ENCODE assay signal across 12 cellular contexts in the genomic region with DNA sequence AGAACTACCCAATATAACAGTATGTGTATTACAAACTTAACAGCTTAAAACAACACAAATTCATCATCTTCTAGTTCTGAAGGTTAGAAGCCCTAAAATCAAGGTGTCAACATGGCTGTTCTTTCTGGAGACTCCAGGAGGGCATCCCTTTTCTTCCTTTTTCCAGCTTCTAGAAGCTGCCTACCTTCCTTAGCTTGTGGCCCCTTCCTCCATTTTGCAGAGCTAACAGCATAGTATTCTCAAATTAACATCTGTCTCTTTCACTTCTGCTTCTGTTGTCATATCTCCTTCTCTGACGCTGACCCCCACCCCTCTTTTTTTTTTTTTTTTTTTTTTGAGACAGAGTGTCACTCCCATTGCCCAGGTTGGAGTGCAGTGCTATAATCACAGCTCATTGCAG. TPM values are rescaled to one million over a fixed set of nuclear protein-coding genes. Genes with fewer than 3 reads are reported as not detected.
A peak's percentile ranks its signal among the peaks of the same experiment; 100 is the strongest.
DNase-seq lines count a peak whose midpoint lies in the region; ATAC-seq, FAIRE-seq and TF ChIP-seq lines count a peak whose summit lies in the region.
"Had no signal": no experiment of that assay in that cellular context is flagged by ENCODE, and none has a peak within 500 bp of the region (broad histone marks: within the 10 kb centered on the region; RNA-seq: fewer than 3 reads in every experiment).

No MANE protein-coding gene starts in this region.

- H4K20me1 ChIP-seq in OCI-LY3 (ENCODE audit: insufficient read depth, low read length): no peaks in the 10 kb centered on the region

- peak; percentile 73 for ATAC-seq in GM21360 (IDR thresholded peaks at IDR 0.05; ENCODE audit: unreplicated experiment)
- ATAC-seq in HG03103 (IDR thresholded peaks at IDR 0.05; ENCODE audit: low read depth, unreplicated experiment): peak; percentile 42

- intact Hi-C loops in kidney (cut with DNase I): no loop called here

- peaks cover 10% of the 10 kb centered on the region for H3K27me3 Mint-ChIP-seq in activated naive CD4-positive, alpha-beta T cell treated with anti-CD3 and anti-CD28 coated beads, Interleukin-2, amount 10 ng/mL, durations not matched to agents 7 days and 5 days

- H3K9ac ChIP-seq in OCI-LY3 (ENCODE audit: low read length) (peak overlapping the region; percentile 72; the same call in 1 of the 2 replicates), kidney (ENCODE audit: low read length in 2 of 2) (no peak overlapping the region)

- H3K27me3 ChIP-seq in OCI-LY3 (ENCODE audit: low read depth, low read length): no peaks in the 10 kb centered on the region
- H3K27me3 ChIP-seq: esophagus squamous epithelium had no signal

- H3K4me1 ChIP-seq in OCI-LY3 (ENCODE audit: low read length) (peaks cover 51% of the 10 kb centered on the region), kidney (ENCODE audit: control insufficient read depth in 1 of 2, insufficient read depth in 1 of 2, low read depth in 1 of 2, low read length in 2 of 2) (no peaks in the 10 kb centered on the region)

- H3K9me3 ChIP-seq in OCI-LY3 (ENCODE audit: insufficient read depth, low read length) (no peaks in the 10 kb centered on the region), kidney (ENCODE audit: control insufficient read depth in 1 of 2, low read length in 2 of 2) (no peaks in the 10 kb centered on the region)
- H3K9me3 ChIP-seq: esophagus squamous epithelium had no signal

- no peak overlapping the region for H3K4me3 Mint-ChIP-seq in activated naive CD4-positive, alpha-beta T cell treated with anti-CD3 and anti-CD28 coated beads, Interleukin-2, amount 10 ng/mL, durations not matched to agents 7 days and 5 days

- no peak overlapping the region for H3K27ac Mint-ChIP-seq in activated naive CD4-positive, alpha-beta T cell treated with anti-CD3 and anti-CD28 coated beads, Interleukin-2, amount 10 ng/mL, durations not matched to agents 7 days and 5 days

- no peak for TF ChIP-seq CTCF in GM10248 (IDR thresholded peaks at IDR 0.05; ENCODE audit: control extremely low read depth, extremely low read depth, low read depth, missing control alignments)
- TF ChIP-seq CTCF in OCI-LY3 (IDR thresholded peaks at IDR 0.05; ENCODE audit: low read depth, low read length): no peak
- no peak for TF ChIP-seq CTCF in kidney (IDR thresholded peaks at IDR 0.05; ENCODE audit: borderline replicate concordance, extremely low read depth, insufficient read depth)

- peak overlapping the region; percentile 54; the same call in 1 of the 2 replicates for H3K4me3 ChIP-seq in OCI-LY3 (ENCODE audit: low read length)
- no peak overlapping the region for H3K4me3 ChIP-seq in kidney (ENCODE audit: low read length in 2 of 2)
- H3K4me3 ChIP-seq: esophagus squamous epithelium had no signal

- peak overlapping the region; percentile 81 for H3K27ac ChIP-seq in OCI-LY3 (ENCODE audit: low read length)
- H3K27ac ChIP-seq in kidney (ENCODE audit: low read depth in 2 of 2, low read length in 2 of 2): no peak overlapping the region
- H3K27ac ChIP-seq: esophagus squamous epithelium had no signal

- peak overlapping the region; percentile 61 for H3K4me2 ChIP-seq in OCI-LY3 (ENCODE audit: low read length)

- H3K4me1 Mint-ChIP-seq in activated naive CD4-positive, alpha-beta T cell treated with anti-CD3 and anti-CD28 coated beads, Interleukin-2, amount 10 ng/mL, durations not matched to agents 7 days and 5 days: peaks cover 8% of the 10 kb centered on the region

- H2AFZ ChIP-seq in OCI-LY3 (ENCODE audit: low read depth, low read length): no peak overlapping the region

- no peak for FAIRE-seq in kidney (lab: Jason Lieb, UNC)

- DNase-seq in GM10248 (ENCODE audit: extremely low spot score): peak; percentile 44
- DNase-seq in cerebellar nuclear complex (lab: John Stamatoyannopoulos, UW): no peak
- no peak for DNase-seq in activated naive CD4-positive, alpha-beta T cell treated with anti-CD3 and anti-CD28 coated beads, Interleukin-2, amount 10 ng/mL, durations not matched to agents 7 days and 5 days
- DNase-seq in COLO668 (lab: John Stamatoyannopoulos, UW; ENCODE audit: unreplicated experiment): no peak
- no peak for DNase-seq in kidney
- DNase-seq: activated gamma-delta T cell; esophagus squamous epithelium; midbrain; stimulated activated CD4-positive, alpha-beta T cell treated with anti-CD3 and anti-CD28 coated beads, Interleukin-4, amount 100 ng/mL, for 4 hours had no signal

- no peaks in the 10 kb centered on the region for H3K79me2 ChIP-seq in OCI-LY3 (ENCODE audit: low read length)

- POLR2A ChIA-PET in GM10248 (lab: Yijun Ruan, JAX): interaction anchor here (0.6 to 0.7 kb wide), 2 partner anchors 22 to 53 kb away, joined by 4 to 7 read pairs; partner anchors contain the start of gene AKIRIN2

- H3K36me3 Mint-ChIP-seq in activated naive CD4-positive, alpha-beta T cell treated with anti-CD3 and anti-CD28 coated beads, Interleukin-2, amount 10 ng/mL, durations not matched to agents 7 days and 5 days: no peaks in the 10 kb centered on the region

- no peaks in the 10 kb centered on the region for H3K9me3 Mint-ChIP-seq in activated naive CD4-positive, alpha-beta T cell treated with anti-CD3 and anti-CD28 coated beads, Interleukin-2, amount 10 ng/mL, durations not matched to agents 7 days and 5 days

- no peaks in the 10 kb centered on the region for H3K36me3 ChIP-seq in OCI-LY3 (replicated peaks; ENCODE audit: low read depth, low read length)
- H3K36me3 ChIP-seq in kidney (ENCODE audit: control insufficient read depth in 1 of 2, insufficient read depth in 2 of 2, low read length in 2 of 2): no peaks in the 10 kb centered on the region
- H3K36me3 ChIP-seq: esophagus squamous epithelium had no signal

- CTCF ChIA-PET in GM10248 (lab: Yijun Ruan, JAX): interaction anchor here (1.2 kb wide), 1 partner anchor 44 kb away, joined by 3 read pairs; no protein-coding TSS in a partner anchor
- CTCF ChIA-PET in activated naive CD4-positive, alpha-beta T cell treated with anti-CD3 and anti-CD28 coated beads, Interleukin-2, amount 10 ng/mL, durations not matched to agents 7 days and 5 days (lab: Charles Lee): no interaction called here

RNA-seq across cellular contexts. Expression of gene AKIRIN2, which starts 52.8 kb away (rescaled TPM):
- total RNA-seq in kidney: 43.4 TPM
- 26.0 TPM for polyA plus RNA-seq in kidney (ENCODE audit: insufficient read depth, low read depth, low replicate concordance)
